Comparison of ENCODE assay signal across 24 cellular contexts in the genomic region with DNA sequence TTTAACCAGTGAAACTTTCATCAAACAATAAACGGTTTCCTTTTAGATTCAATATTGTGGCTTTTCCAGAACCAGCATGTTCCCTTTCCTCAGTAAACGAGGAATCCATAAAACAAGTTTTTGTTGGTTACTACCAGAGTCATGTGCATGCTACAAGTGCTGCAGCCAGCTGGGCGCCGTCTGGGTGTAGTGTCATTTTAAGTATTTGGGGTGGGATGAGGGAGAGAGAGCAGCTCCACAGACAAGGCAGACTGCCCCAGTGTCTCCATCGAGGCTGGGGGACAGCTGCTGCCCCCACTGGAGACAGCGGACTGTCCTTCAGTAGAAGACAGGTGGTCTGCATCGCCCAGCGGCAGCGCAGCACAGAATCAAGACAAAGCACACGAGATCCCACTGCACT. TPM values are rescaled to one million over a fixed set of nuclear protein-coding genes. Genes with fewer than 3 reads are reported as not detected.
DNase-seq lines count a peak whose midpoint lies in the region; TF ChIP-seq lines count a peak whose summit lies in the region.
"Had no signal": no experiment of that assay in that cellular context is flagged by ENCODE, and none has a peak within 500 bp of the region (broad histone marks: within the 10 kb centered on the region; RNA-seq: fewer than 3 reads in every experiment).

No MANE protein-coding gene starts in this region.

- no peak overlapping the region for H3K4me3 ChIP-seq in CD4-positive, alpha-beta memory T cell (ENCODE audit: low read length in 2 of 2)
- H3K4me3 ChIP-seq in Karpas-422 (ENCODE audit: low read length) (no peak overlapping the region), sigmoid colon (no peak overlapping the region), BE2C (ENCODE audit: low read depth, low read length) (no peak overlapping the region)
- H3K4me3 ChIP-seq: lung, SJSA1, skin epidermis, vagina had no signal

- H3K36me3 ChIP-seq in CD4-positive, alpha-beta memory T cell (ENCODE audit: insufficient read depth, low read length) = peaks cover 71% of the 10 kb centered on the region
- H3K36me3 ChIP-seq in Karpas-422 (ENCODE audit: insufficient read depth, low read length) (peaks cover 42% of the 10 kb centered on the region; the same call in 1 of the 2 replicates), sigmoid colon (peaks cover 18 to 86% (median 47%) of the 10 kb centered on the region in 4 donors), BE2C (peaks cover 60% of the 10 kb centered on the region)

- H3K9me2 ChIP-seq in Karpas-422 (replicated peaks; ENCODE audit: insufficient read depth, low read length) = no peaks in the 10 kb centered on the region

- peak overlapping the region in 4 of 7 donors; percentile 56 to 62 (median 60) for H3K27ac Mint-ChIP-seq in CD4-positive, alpha-beta memory T cell
- peak overlapping the region; percentile 52 for H3K27ac Mint-ChIP-seq in endothelial cell (ENCODE audit: unreplicated experiment)
- H3K27ac Mint-ChIP-seq: activated naive CD4-positive, alpha-beta T cell treated with anti-CD3 and anti-CD28 coated beads for 36 hours; CD4-positive, alpha-beta T cell had no signal

- H3K4me1 Mint-ChIP-seq in CD4-positive, alpha-beta memory T cell = peaks cover 6 to 15% (median 8%) of the 10 kb centered on the region in 4 donors
- peaks cover 17% of the 10 kb centered on the region for H3K4me1 Mint-ChIP-seq in endothelial cell (ENCODE audit: unreplicated experiment)

- no peak overlapping the region for H2AFZ ChIP-seq in Karpas-422 (ENCODE audit: low read length)

- no peak overlapping the region for H3K4me3 Mint-ChIP-seq in CD4-positive, alpha-beta memory T cell
- no peak overlapping the region for H3K4me3 Mint-ChIP-seq in endothelial cell (ENCODE audit: unreplicated experiment)
- H3K4me3 Mint-ChIP-seq: activated naive CD4-positive, alpha-beta T cell treated with anti-CD3 and anti-CD28 coated beads for 36 hours; CD4-positive, alpha-beta T cell had no signal

- no peak overlapping the region for H3K4me2 ChIP-seq in Karpas-422 (ENCODE audit: low read depth, low read length, poor library complexity, severe bottlenecking)
- H3K4me2 ChIP-seq: KMS-11 had no signal

- H3K4me1 ChIP-seq in CD4-positive, alpha-beta memory T cell (ENCODE audit: insufficient read depth, low read length) = peaks cover 10% of the 10 kb centered on the region
- peaks cover 35% of the 10 kb centered on the region for H3K4me1 ChIP-seq in Karpas-422 (ENCODE audit: low read length)
- H3K4me1 ChIP-seq in sigmoid colon = no peaks in the 10 kb centered on the region
- H3K4me1 ChIP-seq in BE2C = no peaks in the 10 kb centered on the region
- H3K4me1 ChIP-seq: SJSA1 had no signal

- no peaks in the 10 kb centered on the region for H3K9me3 ChIP-seq in CD4-positive, alpha-beta memory T cell (ENCODE audit: control insufficient read depth in 1 of 2, low read length in 2 of 2)
- H3K9me3 ChIP-seq in Karpas-422 (ENCODE audit: low read length) = no peaks in the 10 kb centered on the region
- no peaks in the 10 kb centered on the region for H3K9me3 ChIP-seq in sigmoid colon
- no peaks in the 10 kb centered on the region for H3K9me3 ChIP-seq in BE2C
- H3K9me3 ChIP-seq: neutrophil, SJSA1, vagina had no signal

- CTCF ChIA-PET in CD4-positive, alpha-beta memory T cell (lab: Charles Lee; ENCODE audit: partially characterized antibody) = interaction anchor here (2.2 to 2.4 kb wide), 2 partner anchors 14 to 26 kb away, joined by 8 to 14 read pairs; partner anchors contain the start of gene WDR38

- WGBS in sigmoid colon, 2 donors = 75 to 81% methylated on average over 10 of the region's 10 CpGs

- TF ChIP-seq CTCF in endothelial cell (IDR thresholded peaks at IDR 0.05; ENCODE audit: unreplicated experiment) (no peak), sigmoid colon (IDR thresholded peaks at IDR 0.05) (no peak), BE2C (IDR thresholded peaks at IDR 0.05; ENCODE audit: low read depth, low read length) (no peak)

- POLR2A ChIA-PET in CD4-positive, alpha-beta memory T cell (lab: Charles Lee; ENCODE audit: partially characterized antibody) = interaction anchor here (0.7 to 1.1 kb wide), 2 partner anchors 10 to 24 kb away, joined by 3 read pairs; no protein-coding TSS in a partner anchor

- H3K27me3 Mint-ChIP-seq in CD4-positive, alpha-beta memory T cell = no peaks in the 10 kb centered on the region
- H3K27me3 Mint-ChIP-seq in endothelial cell (ENCODE audit: unreplicated experiment) = peaks cover 2% of the 10 kb centered on the region
- H3K27me3 Mint-ChIP-seq: CD4-positive, alpha-beta T cell had no signal

- DNase-seq in CD4-positive, alpha-beta memory T cell = no peak
- no peak for DNase-seq in Karpas-422
- no peak for DNase-seq in endothelial cell (ENCODE audit: low spot score)
- no peak for DNase-seq in sigmoid colon
- DNase-seq in NCI-H128 (lab: John Stamatoyannopoulos, UW; ENCODE audit: unreplicated experiment) = no peak
- DNase-seq in BE2C = no peak
- no peak for DNase-seq in pons (ENCODE audit: low spot score)
- DNase-seq: activated CD8-positive, alpha-beta memory T cell treated with anti-CD3 and anti-CD28 coated beads for 24 hours; activated naive CD4-positive, alpha-beta T cell treated with anti-CD3 and anti-CD28 coated beads for 36 hours; amygdala; CD4-positive, alpha-beta T cell; cortex of kidney; NCI-H2171 treated with DMSO at 0.1 percent for 48 hours; stimulated activated CD4-positive, alpha-beta T cell treated with anti-CD3 and anti-CD28 coated beads, Interleukin-2, amount 100 ng/mL, for 24 hours had no signal

- no peak for TF ChIP-seq EP300 in sigmoid colon (IDR thresholded peaks at IDR 0.05)

- H3K79me2 ChIP-seq in Karpas-422 (ENCODE audit: low read length) = peaks cover 9% of the 10 kb centered on the region

- no peak overlapping the region for H3K9ac ChIP-seq in Karpas-422 (ENCODE audit: low read length)
- H3K9ac ChIP-seq: KMS-11 had no signal

- peaks cover 14% of the 10 kb centered on the region; the same call in 1 of the 2 replicates for H4K20me1 ChIP-seq in Karpas-422 (ENCODE audit: insufficient read depth, low read depth, low read length)

- intact Hi-C loops in CD4-positive, alpha-beta memory T cell (cut with micrococcal nuclease) = no loop called here
- intact Hi-C loops in sigmoid colon (cut with DNase I) = no loop called here

- peaks cover 34 to 60% of the 10 kb centered on the region in 2 donors for H3K36me3 Mint-ChIP-seq in CD4-positive, alpha-beta memory T cell
- H3K36me3 Mint-ChIP-seq in endothelial cell (ENCODE audit: low read depth, unreplicated experiment) = peaks cover 27% of the 10 kb centered on the region

- no peak for TF ChIP-seq POLR2A in sigmoid colon (IDR thresholded peaks at IDR 0.05)

- H3K9me3 Mint-ChIP-seq in CD4-positive, alpha-beta memory T cell = no peaks in the 10 kb centered on the region
- no peaks in the 10 kb centered on the region for H3K9me3 Mint-ChIP-seq in endothelial cell (ENCODE audit: unreplicated experiment)
- H3K9me3 Mint-ChIP-seq: activated naive CD4-positive, alpha-beta T cell treated with anti-CD3 and anti-CD28 coated beads for 36 hours; CD4-positive, alpha-beta T cell had no signal

- no peaks in the 10 kb centered on the region for H3K27me3 ChIP-seq in CD4-positive, alpha-beta memory T cell (ENCODE audit: insufficient read depth, low read length)
- H3K27me3 ChIP-seq in Karpas-422 (ENCODE audit: low read length) = no peaks in the 10 kb centered on the region
- no peaks in the 10 kb centered on the region for H3K27me3 ChIP-seq in sigmoid colon
- no peaks in the 10 kb centered on the region for H3K27me3 ChIP-seq in BE2C
- H3K27me3 ChIP-seq: neutrophil, SJSA1, vagina had no signal

- H3K27ac ChIP-seq in CD4-positive, alpha-beta memory T cell (ENCODE audit: low read depth, low read length) = no peak overlapping the region
- H3K27ac ChIP-seq in Karpas-422 (ENCODE audit: low read length) (0 out of 2 replicates have a peak overlapping the region, but pooled peaks have one; percentile 77), sigmoid colon (peak overlapping the region in 3 of 4 donors; percentile 12 to 49 (median 25))
- H3K27ac ChIP-seq: KMS-11, neutrophil, SJSA1, skin epidermis had no signal

RNA-seq across cellular contexts. Expression of gene ARPC5L, which starts 17.3 kb away (rescaled TPM):
- 10 to 100 TPM; 26.8 to 31.4 TPM for total RNA-seq in CD4-positive, alpha-beta memory T cell
- polyA plus RNA-seq in CD4-positive, alpha-beta memory T cell = 10 to 100 TPM; 60.8 to 66.0 TPM
- total RNA-seq in Karpas-422 (2014; rRNA removed; shearing (Covaris generic); ENCODE audit: low replicate concordance) = 56.8 and 124 TPM in 2 replicates
- total RNA-seq in endothelial cell (ENCODE audit: unreplicated experiment) = 67.0 TPM
- 10 to 100 TPM; 16.9 to 26.2 (median 24.5) TPM for total RNA-seq in sigmoid colon
- 10 to 100 TPM; 57.7 to 70.3 (median 65.7) TPM for polyA plus RNA-seq in sigmoid colon
- 121 TPM for polyA plus RNA-seq in BE2C (2012; ENCODE audit: insufficient read depth, insufficient read length, low read depth)

RNA-seq across cellular contexts. Expression of gene RPL35, which starts 17.5 kb away (rescaled TPM):
- 1,000 to 10,000 TPM; 1,702 to 1,766 TPM for total RNA-seq in CD4-positive, alpha-beta memory T cell
- polyA plus RNA-seq in CD4-positive, alpha-beta memory T cell = 1,000 to 10,000 TPM; 1,440 to 2,014 TPM
- 3,451 and 4,363 TPM in 2 replicates for total RNA-seq in Karpas-422 (2014; rRNA removed; shearing (Covaris generic); ENCODE audit: low replicate concordance)
- 1,069 TPM for total RNA-seq in endothelial cell (ENCODE audit: unreplicated experiment)
- 1,000 to 10,000 TPM; 1,773 to 4,392 (median 3,675) TPM for total RNA-seq in sigmoid colon
- 1,000 to 10,000 TPM; 3,565 to 4,971 (median 3,954) TPM for polyA plus RNA-seq in sigmoid colon
- polyA plus RNA-seq in BE2C (2012; ENCODE audit: insufficient read depth, insufficient read length, low read depth) = 2,605 TPM

RNA-seq across cellular contexts. Expression of gene WDR38, which starts 26.0 kb away (rescaled TPM):
- total RNA-seq in CD4-positive, alpha-beta memory T cell = not detected
- polyA plus RNA-seq in CD4-positive, alpha-beta memory T cell = not detected
- not detected in 2 replicates for total RNA-seq in Karpas-422 (2014; rRNA removed; shearing (Covaris generic); ENCODE audit: low replicate concordance)
- total RNA-seq in endothelial cell (ENCODE audit: unreplicated experiment) (not detected), sigmoid colon (not detected)
- not detected for polyA plus RNA-seq in sigmoid colon
- polyA plus RNA-seq in BE2C (2012; ENCODE audit: insufficient read depth, insufficient read length, low read depth) = not detected
- total RNA-seq: activated naive CD4-positive, alpha-beta T cell treated with anti-CD3 and anti-CD28 coated beads for 36 hours; CD4-positive, alpha-beta T cell; fibroblast of lung; pulmonary artery endothelial cell; SJSA1; T-helper 1 cell treated with Interleukin-12 subunit alpha and Interleukin-12 subunit beta and Interleukin-4 antibody, amounts not matched to agents 30 ng/mL and 1 ng/mL, for 36 hours; vagina had no signal
- polyA plus RNA-seq: fibroblast of lung, keratinocyte had no signal
